8 cellular contexts compared by ENCODE assay signal in genomic region chr5:137751869-137752491, GRCh38. TPM values are rescaled to one million over a fixed set of nuclear protein-coding genes. Genes with fewer than 3 reads are reported as not detected.
DNase-seq lines count a peak whose midpoint lies in the region; ATAC-seq and TF ChIP-seq lines count a peak whose summit lies in the region.

No MANE protein-coding gene starts in this region.

- peaks cover 30% of the 10 kb centered on the region for H3K4me1 Mint-ChIP-seq in activated naive CD4-positive, alpha-beta T cell treated with anti-CD3 and anti-CD28 coated beads, Interleukin-2, amount 50 U/mL, for 24 hours
- peaks cover 21% of the 10 kb centered on the region for H3K4me1 Mint-ChIP-seq in T-helper 2 cell treated with Interferon-gamma antibody and Interleukin-4, amounts not matched to agents 5 μg/mL and 100 μg/mL, for 36 hours (ENCODE audit: low read depth)

- H3K9me3 ChIP-seq in MG63: no peaks in the 10 kb centered on the region
- no peaks in the 10 kb centered on the region for H3K9me3 ChIP-seq in esophagus muscularis mucosa
- no peaks in the 10 kb centered on the region for H3K9me3 ChIP-seq in neuron (ENCODE audit: low read length)

- ATAC-seq in GM19397 (IDR thresholded peaks at IDR 0.05; ENCODE audit: unreplicated experiment): no peak

- no peaks in the 10 kb centered on the region for H3K27me3 Mint-ChIP-seq in activated naive CD4-positive, alpha-beta T cell treated with anti-CD3 and anti-CD28 coated beads, Interleukin-2, amount 50 U/mL, for 24 hours
- no peaks in the 10 kb centered on the region for H3K27me3 Mint-ChIP-seq in T-helper 2 cell treated with Interferon-gamma antibody and Interleukin-4, amounts not matched to agents 5 μg/mL and 100 μg/mL, for 36 hours (ENCODE audit: low read depth)

- DNase-seq in activated naive CD4-positive, alpha-beta T cell (lab: John Stamatoyannopoulos, UW): no peak
- DNase-seq in MG63 (peak; percentile 39), esophagus muscularis mucosa (ENCODE audit: extremely low spot score) (no peak)
- no peak for DNase-seq in T-helper 2 cell treated with Interferon-gamma antibody and Interleukin-4, amounts not matched to agents 5 μg/mL and 100 μg/mL, for 36 hours (ENCODE audit: low spot score)
- DNase-seq in stimulated activated CD4-positive, alpha-beta T cell treated with anti-CD3 and anti-CD28 coated beads, Interleukin-2, amount 100 ng/mL, for 24 hours: no peak

- H3K27ac ChIP-seq in esophagus muscularis mucosa (replicated peaks in 1 of 4): peak overlapping the region; percentile 89 to 98 (median 96)

- H3K4me1 ChIP-seq in esophagus muscularis mucosa (peaks cover 27 to 56% (median 52%) of the 10 kb centered on the region in 4 donors), neuron (ENCODE audit: insufficient read depth, low read length) (peaks cover 15% of the 10 kb centered on the region)

- WGBS in esophagus muscularis mucosa: 3% methylated on average over 7 of the region's 7 CpGs

- peak overlapping the region; percentile 83 for H3K4me3 ChIP-seq in MG63
- peak overlapping the region; percentile 61 to 86 (median 80) for H3K4me3 ChIP-seq in esophagus muscularis mucosa
- H3K4me3 ChIP-seq in neuron (ENCODE audit: low read length): peak overlapping the region; percentile 97

- H3K36me3 ChIP-seq in MG63 (peaks cover 44% of the 10 kb centered on the region), esophagus muscularis mucosa (peaks cover 0 to 6% (median 0%) of the 10 kb centered on the region in 4 donors), neuron (ENCODE audit: insufficient read depth, low read length) (peaks cover 20% of the 10 kb centered on the region)

- H3K36me3 Mint-ChIP-seq in activated naive CD4-positive, alpha-beta T cell treated with anti-CD3 and anti-CD28 coated beads, Interleukin-2, amount 50 U/mL, for 24 hours: peaks cover 19% of the 10 kb centered on the region
- H3K36me3 Mint-ChIP-seq in T-helper 2 cell treated with Interferon-gamma antibody and Interleukin-4, amounts not matched to agents 5 μg/mL and 100 μg/mL, for 36 hours (ENCODE audit: low read depth): peaks cover 34% of the 10 kb centered on the region

- H2AFZ ChIP-seq in neuron (ENCODE audit: low read depth, low read length): no peak overlapping the region

- H3K4me3 Mint-ChIP-seq in activated naive CD4-positive, alpha-beta T cell treated with anti-CD3 and anti-CD28 coated beads, Interleukin-2, amount 50 U/mL, for 24 hours: peak overlapping the region; percentile 96
- peak overlapping the region; percentile 95 for H3K4me3 Mint-ChIP-seq in T-helper 2 cell treated with Interferon-gamma antibody and Interleukin-4, amounts not matched to agents 5 μg/mL and 100 μg/mL, for 36 hours

- H3K9me3 Mint-ChIP-seq in activated naive CD4-positive, alpha-beta T cell treated with anti-CD3 and anti-CD28 coated beads, Interleukin-2, amount 50 U/mL, for 24 hours: no peaks in the 10 kb centered on the region
- no peaks in the 10 kb centered on the region for H3K9me3 Mint-ChIP-seq in T-helper 2 cell treated with Interferon-gamma antibody and Interleukin-4, amounts not matched to agents 5 μg/mL and 100 μg/mL, for 36 hours

- peak; percentile 69 to 78 (median 73) for TF ChIP-seq CTCF in esophagus muscularis mucosa (IDR thresholded peaks at IDR 0.05)

- no peak for TF ChIP-seq POLR2A in esophagus muscularis mucosa (IDR thresholded peaks at IDR 0.05; ENCODE audit: low read depth)

- intact Hi-C loops in esophagus muscularis mucosa (cut with DNase I): no loop called here

- H3K27me3 ChIP-seq in MG63: no peaks in the 10 kb centered on the region
- H3K27me3 ChIP-seq in esophagus muscularis mucosa: no peaks in the 10 kb centered on the region
- no peaks in the 10 kb centered on the region for H3K27me3 ChIP-seq in neuron (ENCODE audit: insufficient read depth, low read length)

- TF ChIP-seq EP300 in esophagus muscularis mucosa (IDR thresholded peaks at IDR 0.05): no peak

- peak overlapping the region; percentile 89 for H3K27ac Mint-ChIP-seq in activated naive CD4-positive, alpha-beta T cell treated with anti-CD3 and anti-CD28 coated beads, Interleukin-2, amount 50 U/mL, for 24 hours
- H3K27ac Mint-ChIP-seq in T-helper 2 cell treated with Interferon-gamma antibody and Interleukin-4, amounts not matched to agents 5 μg/mL and 100 μg/mL, for 36 hours: peak overlapping the region; percentile 84

RNA-seq across cellular contexts. Expression of gene HNRNPA0, which starts 2.2 kb away (rescaled TPM):
- 58.9 and 81.3 TPM in 2 replicates for total RNA-seq in MG63 (2014; rRNA removed; shearing (Covaris generic); ENCODE audit: low replicate concordance)
- 10 to 100 TPM; 12.9 to 15.2 (median 14.7) TPM for total RNA-seq in esophagus muscularis mucosa

RNA-seq across cellular contexts. Expression of gene KLHL3, which starts 16.1 kb away (rescaled TPM):
- 0.82 TPM in 1 of 2 replicates, not detected in the other for total RNA-seq in MG63 (2014; rRNA removed; shearing (Covaris generic); ENCODE audit: low replicate concordance)
- total RNA-seq in esophagus muscularis mucosa: 1 to 10 TPM; 3.0 to 7.8 (median 5.6) TPM
